ENCODE assay signal across 1 cellular context in the genomic region with DNA sequence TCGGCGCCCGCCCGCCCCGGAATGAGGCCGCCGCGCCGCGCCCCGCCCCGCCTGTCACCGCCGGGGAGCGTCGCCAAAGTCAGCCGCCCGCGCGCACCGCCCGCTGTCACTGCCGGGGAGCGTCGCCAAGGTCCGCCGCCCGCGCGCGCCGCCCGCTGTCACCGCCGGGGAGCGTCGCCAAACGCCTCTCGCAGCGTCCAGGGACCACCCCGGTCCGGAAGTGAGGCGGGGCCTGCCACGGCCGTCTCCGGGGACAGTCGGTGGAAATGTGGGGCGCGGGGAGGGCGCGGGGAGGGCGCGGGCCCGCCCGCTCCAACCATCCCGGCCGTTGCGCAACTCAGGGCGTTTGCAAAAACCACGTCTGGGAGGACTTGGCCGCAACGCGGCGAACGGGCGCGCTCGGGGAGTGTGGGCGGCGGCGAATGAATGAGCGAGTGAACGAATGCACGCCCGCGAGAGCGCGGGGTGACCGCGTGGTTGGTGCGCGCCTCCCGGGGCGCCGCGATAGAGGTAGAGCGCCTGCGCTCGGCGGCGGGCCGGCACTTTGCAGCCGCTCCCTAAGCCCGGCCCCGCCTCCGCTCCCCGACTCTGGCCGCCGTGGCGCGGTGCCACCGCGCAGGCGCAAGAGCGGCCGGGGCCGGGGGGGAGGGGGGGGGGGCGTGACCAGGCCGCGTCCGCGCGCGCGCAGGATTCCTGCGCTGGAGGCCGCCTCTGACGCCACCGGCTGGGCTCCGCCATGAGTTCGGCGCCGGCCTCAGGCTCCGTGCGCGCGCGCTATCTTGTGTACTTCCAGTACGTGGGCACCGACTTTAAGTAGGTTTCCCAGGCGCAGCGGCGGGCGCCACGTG.
TF ChIP-seq lines count a peak whose summit lies in the region.

A gene with protein sequence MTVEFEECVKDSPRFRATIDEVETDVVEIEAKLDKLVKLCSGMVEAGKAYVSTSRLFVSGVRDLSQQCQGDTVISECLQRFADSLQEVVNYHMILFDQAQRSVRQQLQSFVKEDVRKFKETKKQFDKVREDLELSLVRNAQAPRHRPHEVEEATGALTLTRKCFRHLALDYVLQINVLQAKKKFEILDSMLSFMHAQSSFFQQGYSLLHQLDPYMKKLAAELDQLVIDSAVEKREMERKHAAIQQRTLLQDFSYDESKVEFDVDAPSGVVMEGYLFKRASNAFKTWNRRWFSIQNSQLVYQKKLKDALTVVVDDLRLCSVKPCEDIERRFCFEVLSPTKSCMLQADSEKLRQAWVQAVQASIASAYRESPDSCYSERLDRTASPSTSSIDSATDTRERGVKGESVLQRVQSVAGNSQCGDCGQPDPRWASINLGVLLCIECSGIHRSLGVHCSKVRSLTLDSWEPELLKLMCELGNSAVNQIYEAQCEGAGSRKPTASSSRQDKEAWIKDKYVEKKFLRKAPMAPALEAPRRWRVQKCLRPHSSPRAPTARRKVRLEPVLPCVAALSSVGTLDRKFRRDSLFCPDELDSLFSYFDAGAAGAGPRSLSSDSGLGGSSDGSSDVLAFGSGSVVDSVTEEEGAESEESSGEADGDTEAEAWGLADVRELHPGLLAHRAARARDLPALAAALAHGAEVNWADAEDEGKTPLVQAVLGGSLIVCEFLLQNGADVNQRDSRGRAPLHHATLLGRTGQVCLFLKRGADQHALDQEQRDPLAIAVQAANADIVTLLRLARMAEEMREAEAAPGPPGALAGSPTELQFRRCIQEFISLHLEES (minus strand): TSS at position 23 of the 848 bp plus-strand sequence. CDS start 115 bp downstream, outside the sequence.
A gene with protein sequence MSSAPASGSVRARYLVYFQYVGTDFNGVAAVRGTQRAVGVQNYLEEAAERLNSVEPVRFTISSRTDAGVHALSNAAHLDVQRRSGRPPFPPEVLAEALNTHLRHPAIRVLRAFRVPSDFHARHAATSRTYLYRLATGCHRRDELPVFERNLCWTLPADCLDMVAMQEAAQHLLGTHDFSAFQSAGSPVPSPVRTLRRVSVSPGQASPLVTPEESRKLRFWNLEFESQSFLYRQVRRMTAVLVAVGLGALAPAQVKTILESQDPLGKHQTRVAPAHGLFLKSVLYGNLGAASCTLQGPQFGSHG (plus strand): TSS at position 690 of the 848 bp plus-strand sequence. CDS start 47 bp downstream, at position 737.

TF ChIP-seq in liver, 16 proteins besides CTCF, POLR2A, EP300 and RAD21 (continued from another document):
- TF ChIP-seq, protein P1, sequence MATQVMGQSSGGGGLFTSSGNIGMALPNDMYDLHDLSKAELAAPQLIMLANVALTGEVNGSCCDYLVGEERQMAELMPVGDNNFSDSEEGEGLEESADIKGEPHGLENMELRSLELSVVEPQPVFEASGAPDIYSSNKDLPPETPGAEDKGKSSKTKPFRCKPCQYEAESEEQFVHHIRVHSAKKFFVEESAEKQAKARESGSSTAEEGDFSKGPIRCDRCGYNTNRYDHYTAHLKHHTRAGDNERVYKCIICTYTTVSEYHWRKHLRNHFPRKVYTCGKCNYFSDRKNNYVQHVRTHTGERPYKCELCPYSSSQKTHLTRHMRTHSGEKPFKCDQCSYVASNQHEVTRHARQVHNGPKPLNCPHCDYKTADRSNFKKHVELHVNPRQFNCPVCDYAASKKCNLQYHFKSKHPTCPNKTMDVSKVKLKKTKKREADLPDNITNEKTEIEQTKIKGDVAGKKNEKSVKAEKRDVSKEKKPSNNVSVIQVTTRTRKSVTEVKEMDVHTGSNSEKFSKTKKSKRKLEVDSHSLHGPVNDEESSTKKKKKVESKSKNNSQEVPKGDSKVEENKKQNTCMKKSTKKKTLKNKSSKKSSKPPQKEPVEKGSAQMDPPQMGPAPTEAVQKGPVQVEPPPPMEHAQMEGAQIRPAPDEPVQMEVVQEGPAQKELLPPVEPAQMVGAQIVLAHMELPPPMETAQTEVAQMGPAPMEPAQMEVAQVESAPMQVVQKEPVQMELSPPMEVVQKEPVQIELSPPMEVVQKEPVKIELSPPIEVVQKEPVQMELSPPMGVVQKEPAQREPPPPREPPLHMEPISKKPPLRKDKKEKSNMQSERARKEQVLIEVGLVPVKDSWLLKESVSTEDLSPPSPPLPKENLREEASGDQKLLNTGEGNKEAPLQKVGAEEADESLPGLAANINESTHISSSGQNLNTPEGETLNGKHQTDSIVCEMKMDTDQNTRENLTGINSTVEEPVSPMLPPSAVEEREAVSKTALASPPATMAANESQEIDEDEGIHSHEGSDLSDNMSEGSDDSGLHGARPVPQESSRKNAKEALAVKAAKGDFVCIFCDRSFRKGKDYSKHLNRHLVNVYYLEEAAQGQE (IDR thresholded peaks at IDR 0.05): no peak
- TF ChIP-seq SP1 (IDR thresholded peaks at IDR 0.05): peak; percentile 42
- no peak for TF ChIP-seq EGR1 (IDR thresholded peaks at IDR 0.05; ENCODE audit: low read depth in 2 of 2)
- peak; percentile 31 for TF ChIP-seq YY1 (IDR thresholded peaks at IDR 0.05)
